12 cellular contexts compared by ENCODE assay signal in genomic region chr5:173395257-173395932, GRCh38.
A peak's percentile ranks its signal among the peaks of the same experiment; 100 is the strongest.
DNase-seq lines count a peak whose midpoint lies in the region; ATAC-seq, FAIRE-seq and TF ChIP-seq lines count a peak whose summit lies in the region.
"Had no signal": no experiment of that assay in that cellular context is flagged by ENCODE, and none has a peak within 500 bp of the region (broad histone marks: within the 10 kb centered on the region; RNA-seq: fewer than 3 reads in every experiment).

No MANE protein-coding gene starts in this region.

- DNase-seq in ELR (ENCODE audit: low read depth) (peak; percentile 84), RKO (ENCODE audit: low spot score) (peak; percentile 47), fibroblast of lung (ENCODE audit: low read depth in 2 of 2) (peak; percentile 49 to 60), renal cortical epithelial cell (ENCODE audit: low read depth) (peak; percentile 28), frontal cortex (ENCODE audit: low spot score in 2 of 2) (no peak)
- no peak for DNase-seq in activated T-cell treated with anti-CD3 and anti-CD28 coated beads, Interleukin-2, amount 50 U/mL, for 4 hours
- no peak for DNase-seq in effector CD8-positive, alpha-beta T cell (lab: John Stamatoyannopoulos, UW)
- DNase-seq: activated CD8-positive, alpha-beta memory T cell treated with anti-CD3 and anti-CD28 coated beads, Interleukin-2, amount 50 U/mL, for 48 hours; KBM-7; ovary; upper lobe of right lung had no signal

- no peak for ATAC-seq in HG02885 (IDR thresholded peaks at IDR 0.05; ENCODE audit: poor library complexity, unreplicated experiment)
- no peak for ATAC-seq in activated T-cell treated with anti-CD3 and anti-CD28 coated beads, Interleukin-2, amount 50 U/mL, for 4 hours

- H2AFZ ChIP-seq in fibroblast of lung (ENCODE audit: low read length), result no peak overlapping the region

- H3K79me2 ChIP-seq in fibroblast of lung (ENCODE audit: control insufficient read depth, insufficient read depth, low read length), result no peaks in the 10 kb centered on the region

- FAIRE-seq in frontal cortex (lab: Jason Lieb, UNC), result no peak

- H3K9me3 ChIP-seq in fibroblast of lung (ENCODE audit: control insufficient read depth, insufficient read depth, low read depth, low read length), result no peaks in the 10 kb centered on the region
- H3K9me3 ChIP-seq: ovary, upper lobe of right lung had no signal

- H3K27me3 Mint-ChIP-seq in activated T-cell treated with anti-CD3 and anti-CD28 coated beads, Interleukin-2, amount 50 U/mL, for 4 hours (ENCODE audit: low read depth), result peaks cover 13% of the 10 kb centered on the region

- no peak overlapping the region for H3K27ac ChIP-seq in fibroblast of lung (ENCODE audit: insufficient read depth, low read length)
- H3K27ac ChIP-seq: ovary, upper lobe of right lung had no signal

- H3K36me3 Mint-ChIP-seq in activated T-cell treated with anti-CD3 and anti-CD28 coated beads, Interleukin-2, amount 50 U/mL, for 4 hours (ENCODE audit: insufficient read depth), result no peaks in the 10 kb centered on the region

- no peak overlapping the region for H3K4me2 ChIP-seq in fibroblast of lung (ENCODE audit: extremely low read depth, insufficient read depth, low read length)

- peaks cover 12% of the 10 kb centered on the region for H3K9me3 Mint-ChIP-seq in activated T-cell treated with anti-CD3 and anti-CD28 coated beads, Interleukin-2, amount 50 U/mL, for 4 hours

- no peak overlapping the region for H3K4me3 Mint-ChIP-seq in activated T-cell treated with anti-CD3 and anti-CD28 coated beads, Interleukin-2, amount 50 U/mL, for 4 hours

- no peaks in the 10 kb centered on the region for H3K36me3 ChIP-seq in fibroblast of lung (ENCODE audit: control insufficient read depth, insufficient read depth, low read length)
- H3K36me3 ChIP-seq: ovary, upper lobe of right lung had no signal

- peak; percentile 53 to 66 for TF ChIP-seq CTCF in fibroblast of lung (conservative IDR thresholded peaks at IDR 0.05 in 1 of 2, IDR thresholded peaks at IDR 0.05 in 1 of 2; ENCODE audit: low read depth in 1 of 2, low read length in 2 of 2)

- no peaks in the 10 kb centered on the region for H3K27me3 ChIP-seq in fibroblast of lung (ENCODE audit: control insufficient read depth, insufficient read depth, low read length)
- H3K27me3 ChIP-seq: ovary, upper lobe of right lung had no signal

- no peaks in the 10 kb centered on the region for H3K4me1 Mint-ChIP-seq in activated T-cell treated with anti-CD3 and anti-CD28 coated beads, Interleukin-2, amount 50 U/mL, for 4 hours (ENCODE audit: low read depth)

- no peaks in the 10 kb centered on the region for H3K4me1 ChIP-seq in fibroblast of lung (ENCODE audit: control insufficient read depth, extremely low read depth, insufficient read depth, low read length)
- H3K4me1 ChIP-seq: upper lobe of right lung had no signal

- H3K4me3 ChIP-seq in fibroblast of lung (replicated peaks in 1 of 4; ENCODE audit: control extremely low read depth in 1 of 4, insufficient read depth in 1 of 4, low read depth in 3 of 4, low read length in 4 of 4), result no peak overlapping the region
- H3K4me3 ChIP-seq: ovary, upper lobe of right lung had no signal

- no peak overlapping the region for H3K9ac ChIP-seq in fibroblast of lung (ENCODE audit: insufficient read depth, low read length)

- no peaks in the 10 kb centered on the region for H4K20me1 ChIP-seq in fibroblast of lung (ENCODE audit: control insufficient read depth, extremely low read depth, insufficient read depth, low read length)

Comparison
In these comparisons a context has a peak if more than half of its experiments do, and no peak if none do; other contexts are left out.
1. DNase-seq: peak in ELR (single experiment), RKO (single experiment), fibroblast of lung (2 of 2) and renal cortical epithelial cell (single experiment); none in activated T-cell treated with anti-CD3 and anti-CD28 coated beads, Interleukin-2, amount 50 U/mL, for 4 hours (single experiment), effector CD8-positive, alpha-beta T cell (single experiment) and frontal cortex (0 of 2).